Comparison of ENCODE assay signal across 1 cellular context in the genomic region with DNA sequence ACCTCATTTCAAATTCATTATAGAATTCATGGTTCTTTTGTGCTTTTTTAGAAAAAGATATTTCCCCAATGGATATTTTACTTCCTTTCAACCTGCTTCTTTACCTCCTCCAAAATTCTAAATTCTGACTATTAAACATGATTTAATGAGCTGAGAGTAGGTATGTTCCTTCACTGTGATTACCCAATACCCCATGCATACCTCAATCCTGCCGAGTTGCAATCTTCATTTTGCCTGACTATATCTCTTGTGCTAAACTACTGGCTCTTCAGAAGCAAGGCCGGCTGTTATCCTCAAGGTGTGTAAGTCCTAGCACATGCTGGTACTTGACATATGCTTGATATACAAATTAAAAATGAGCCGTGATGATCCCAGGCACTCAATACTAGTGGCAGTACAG.
TF ChIP-seq lines count a peak whose summit lies in the region.

No MANE protein-coding gene starts in this region.

TF ChIP-seq in GM23338, 12 proteins besides CTCF, POLR2A, EP300 and RAD21 (continued from another document):
- TF ChIP-seq ZNF462 (CRISPR knock-in tag; IDR thresholded peaks at IDR 0.05) (no peak), ETS1 (IDR thresholded peaks at IDR 0.05) (no peak), ZNF331 (CRISPR knock-in tag; IDR thresholded peaks at IDR 0.05; ENCODE audit: low read depth) (no peak), JUNB (IDR thresholded peaks at IDR 0.05; ENCODE audit: unreplicated experiment) (no peak)
